ENCODE assay signal across 1 cellular context in the genomic region with DNA sequence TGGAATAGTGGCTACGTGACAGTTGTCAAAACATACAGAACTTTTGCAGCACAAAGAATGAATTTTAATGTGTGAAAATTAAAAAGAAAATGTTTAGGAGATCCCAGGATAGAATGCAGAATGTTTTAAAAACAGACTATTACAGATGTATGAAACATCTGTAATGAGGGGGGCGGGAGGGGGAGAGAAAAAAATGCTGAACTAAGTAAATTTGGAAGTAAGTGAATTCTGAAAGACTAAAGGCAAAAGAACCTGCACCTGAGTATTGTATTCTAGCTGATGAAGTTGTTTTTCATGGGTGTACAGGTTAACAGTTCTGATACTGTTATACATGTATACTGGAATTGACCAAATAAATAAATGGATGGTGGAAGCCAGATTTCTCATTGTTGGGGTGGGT.
TF ChIP-seq lines count a peak whose summit lies in the region.

No MANE protein-coding gene starts in this region.

TF ChIP-seq in IMR-90, 13 proteins besides CTCF, POLR2A, EP300 and RAD21 (continued from another document):
- TF ChIP-seq CEBPB (IDR thresholded peaks at IDR 0.05; ENCODE audit: low read depth, low read length) (no peak), CHD1 (IDR thresholded peaks at IDR 0.05; ENCODE audit: low read depth, low read length) (no peak), MAZ (IDR thresholded peaks at IDR 0.05; ENCODE audit: borderline replicate concordance, low read depth, low read length) (no peak), RCOR1 (IDR thresholded peaks at IDR 0.05; ENCODE audit: insufficient replicate concordance, low read length) (no peak), MAFK (IDR thresholded peaks at IDR 0.05; ENCODE audit: low read depth, low read length) (peak; percentile 58; the same call in 1 of the 2 replicates), SMC3 (IDR thresholded peaks at IDR 0.05; ENCODE audit: low read depth, low read length) (no peak)
- TF ChIP-seq, protein P1, sequence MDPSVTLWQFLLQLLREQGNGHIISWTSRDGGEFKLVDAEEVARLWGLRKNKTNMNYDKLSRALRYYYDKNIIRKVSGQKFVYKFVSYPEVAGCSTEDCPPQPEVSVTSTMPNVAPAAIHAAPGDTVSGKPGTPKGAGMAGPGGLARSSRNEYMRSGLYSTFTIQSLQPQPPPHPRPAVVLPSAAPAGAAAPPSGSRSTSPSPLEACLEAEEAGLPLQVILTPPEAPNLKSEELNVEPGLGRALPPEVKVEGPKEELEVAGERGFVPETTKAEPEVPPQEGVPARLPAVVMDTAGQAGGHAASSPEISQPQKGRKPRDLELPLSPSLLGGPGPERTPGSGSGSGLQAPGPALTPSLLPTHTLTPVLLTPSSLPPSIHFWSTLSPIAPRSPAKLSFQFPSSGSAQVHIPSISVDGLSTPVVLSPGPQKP (IDR thresholded peaks at IDR 0.05; ENCODE audit: borderline replicate concordance, low read depth, low read length): no peak
